ENCODE assay signal across 16 cellular contexts in the genomic region with DNA sequence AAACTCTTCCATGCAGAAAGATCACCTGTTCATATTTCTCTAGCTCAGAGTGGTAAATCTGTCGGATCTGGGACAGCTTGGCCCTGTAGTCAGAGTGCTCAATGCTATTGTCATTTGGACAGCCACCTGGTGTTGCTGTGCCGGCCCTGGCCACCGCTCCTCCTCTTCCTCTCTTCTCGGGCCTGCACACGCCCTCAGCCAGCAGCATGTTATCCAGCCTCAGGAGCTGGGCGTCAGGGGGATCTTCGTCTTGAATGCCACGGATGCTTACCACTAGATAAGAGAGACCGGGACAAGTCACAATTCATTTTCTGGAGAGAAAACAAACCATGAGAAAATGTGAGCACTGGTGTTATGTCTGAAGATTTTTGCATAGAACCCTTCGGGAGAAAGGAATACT. TPM values are rescaled to one million over a fixed set of nuclear protein-coding genes. Genes with fewer than 3 reads are reported as not detected.
"Had no signal": no experiment of that assay in that cellular context is flagged by ENCODE, and none has a peak within 500 bp of the region (broad histone marks: within the 10 kb centered on the region; RNA-seq: fewer than 3 reads in every experiment).

No MANE protein-coding gene starts in this region.

- DNase-seq: activated CD4-positive, alpha-beta T cell treated with anti-CD3 and anti-CD28 coated beads for 1 hour; activated naive CD4-positive, alpha-beta T cell; cerebellar nuclear complex; cortex of kidney; gastrocnemius medialis; heart right ventricle; left lung; midbrain; spleen; stimulated activated naive CD4-positive, alpha-beta T cell; WERI-Rb-1 had no signal

- H3K4me3 Mint-ChIP-seq: nephron had no signal

- ATAC-seq: esophagus mucosa, gastrocnemius medialis, heart right ventricle, left lung had no signal

- H3K4me1 Mint-ChIP-seq: nephron had no signal

- H3K9me3 Mint-ChIP-seq: nephron had no signal

- H3K27ac Mint-ChIP-seq: nephron had no signal

RNA-seq across cellular contexts. Expression of gene CILP2, which starts 32.5 kb away (rescaled TPM):
- total RNA-seq: ascending aorta, esophagus mucosa, kidney epithelial cell, lung microvascular endothelial cell had no signal

RNA-seq across cellular contexts. Expression of gene PBX4, which starts 47.9 kb away (rescaled TPM):
- total RNA-seq: ascending aorta, gastrocnemius medialis, lung microvascular endothelial cell had no signal

RNA-seq across cellular contexts. Expression of gene TSSK6, which starts 55.2 kb away (rescaled TPM):
- total RNA-seq: ascending aorta had no signal
